Comparison of ENCODE assay signal across 1 cellular context in the genomic region with DNA sequence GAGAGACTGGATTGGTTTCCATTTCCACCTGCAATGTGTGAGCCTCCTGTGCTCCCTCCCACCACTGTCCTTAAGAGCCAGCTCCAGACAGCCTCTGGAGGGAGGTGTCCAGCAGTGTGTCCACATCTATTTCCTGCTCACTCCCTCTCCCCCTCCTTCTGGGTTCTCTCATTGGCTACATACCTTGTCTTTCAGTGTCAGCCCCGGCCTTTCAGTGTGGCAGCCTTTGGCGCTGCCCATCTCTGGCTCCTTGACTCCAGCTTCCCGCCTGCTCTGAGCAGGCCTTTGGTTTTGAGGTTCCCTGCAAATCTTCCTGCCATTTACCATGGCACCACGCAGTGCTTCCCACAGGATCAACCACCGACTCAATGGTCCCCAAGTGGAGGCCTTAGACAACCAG.
TF ChIP-seq lines count a peak whose summit lies in the region.

No MANE protein-coding gene starts in this region.

TF ChIP-seq in SK-N-SH treated with all-trans-retinoic acid at 6 μM for 48 hours, 23 proteins besides CTCF, POLR2A, EP300 and RAD21:
- TF ChIP-seq, protein P1, sequence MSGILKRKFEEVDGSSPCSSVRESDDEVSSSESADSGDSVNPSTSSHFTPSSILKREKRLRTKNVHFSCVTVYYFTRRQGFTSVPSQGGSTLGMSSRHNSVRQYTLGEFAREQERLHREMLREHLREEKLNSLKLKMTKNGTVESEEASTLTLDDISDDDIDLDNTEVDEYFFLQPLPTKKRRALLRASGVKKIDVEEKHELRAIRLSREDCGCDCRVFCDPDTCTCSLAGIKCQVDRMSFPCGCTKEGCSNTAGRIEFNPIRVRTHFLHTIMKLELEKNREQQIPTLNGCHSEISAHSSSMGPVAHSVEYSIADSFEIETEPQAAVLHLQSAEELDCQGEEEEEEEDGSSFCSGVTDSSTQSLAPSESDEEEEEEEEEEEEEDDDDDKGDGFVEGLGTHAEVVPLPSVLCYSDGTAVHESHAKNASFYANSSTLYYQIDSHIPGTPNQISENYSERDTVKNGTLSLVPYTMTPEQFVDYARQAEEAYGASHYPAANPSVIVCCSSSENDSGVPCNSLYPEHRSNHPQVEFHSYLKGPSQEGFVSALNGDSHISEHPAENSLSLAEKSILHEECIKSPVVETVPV (CRISPR knock-in tag; IDR thresholded peaks at IDR 0.05): no peak
